Comparison of ENCODE assay signal across 39 cellular contexts in the genomic region with DNA sequence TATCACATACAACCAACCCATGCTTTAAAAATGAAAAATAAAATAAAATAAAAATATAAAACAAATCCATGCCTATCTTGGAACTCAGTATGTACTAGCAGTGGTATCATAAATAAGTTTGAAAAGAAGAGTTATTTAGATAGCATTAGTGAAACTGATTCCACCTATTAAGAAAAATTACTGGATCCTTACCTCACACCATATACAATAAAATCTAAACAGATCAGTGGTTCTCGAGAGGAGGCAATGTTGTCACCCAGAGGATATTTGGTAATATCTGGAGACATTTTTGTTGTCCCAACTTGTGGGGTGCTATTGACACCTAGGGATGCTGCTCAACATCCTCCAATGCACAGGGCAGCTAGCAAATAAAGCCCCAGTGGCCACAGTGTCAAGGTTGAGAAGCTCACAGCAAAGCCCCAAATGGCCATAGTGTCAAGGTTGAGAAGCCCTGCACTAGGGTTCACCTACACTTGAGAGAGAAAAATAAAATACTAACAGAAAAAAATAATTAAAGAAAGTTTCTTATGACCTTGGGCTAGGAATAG. TPM values are rescaled to one million over a fixed set of nuclear protein-coding genes. Genes with fewer than 3 reads are reported as not detected.
"Had no signal": no experiment of that assay in that cellular context is flagged by ENCODE, and none has a peak within 500 bp of the region (broad histone marks: within the 10 kb centered on the region; RNA-seq: fewer than 3 reads in every experiment).

No MANE protein-coding gene starts in this region.

- H3K4me1 Mint-ChIP-seq: activated T-helper 17 cell treated with anti-CD3 and anti-CD28 coated beads, Interleukin-2, amount 50 U/mL, for 72 hours had no signal

- H3K4me3 Mint-ChIP-seq: activated B cell treated with CpG ODN at 0.5 μM for 24 hours; activated CD4-positive, alpha-beta memory T cell treated with anti-CD3 and anti-CD28 coated beads for 36 hours; activated CD4-positive, alpha-beta T cell treated with anti-CD3 and anti-CD28 coated beads, Interleukin-2, amount 10 ng/mL, durations not matched to agents 24 days and 14 days; activated CD8-positive, alpha-beta T cell treated with anti-CD3 and anti-CD28 coated beads for 36 hours; activated naive CD4-positive, alpha-beta T cell treated with anti-CD3 and anti-CD28 coated beads for 36 hours; activated naive CD8-positive, alpha-beta T cell treated with anti-CD3 and anti-CD28 coated beads for 36 hours; activated T-cell treated with anti-CD3 and anti-CD28 coated beads, Interleukin-2, amount 50 U/mL, for 4 hours; activated T-cell treated with anti-CD3 and anti-CD28 coated beads, Interleukin-2, amount 50 U/mL, for 72 hours; activated T-helper 1 cell treated with anti-CD3 and anti-CD28 coated beads, Interleukin-12 subunit alpha, Interleukin-12 subunit beta, Interleukin-2, Interleukin-4 antibody, amounts not matched to agents 30 ng/mL and 10 ng/mL and 1 ng/mL, durations not matched to agents 14 hours and 24 hours and 36 hours; activated T-helper 17 cell treated with anti-CD3 and anti-CD28 coated beads, Interleukin-2, amount 50 U/mL, for 72 hours; T-helper 1 cell treated with Interleukin-12 subunit alpha and Interleukin-12 subunit beta and Interleukin-4 antibody, amounts not matched to agents 30 μg/mL and 1 μg/mL, for 36 hours; T-helper 2 cell treated with Interferon-gamma antibody and Interleukin-4, amounts not matched to agents 5 μg/mL and 100 μg/mL, for 36 hours had no signal

- H3K36me3 ChIP-seq: adrenal gland, brain microvascular endothelial cell, breast epithelium had no signal

- H3K9me3 Mint-ChIP-seq: activated B cell treated with CpG ODN at 0.5 μM for 24 hours; activated CD4-positive, alpha-beta memory T cell treated with anti-CD3 and anti-CD28 coated beads for 36 hours; activated CD8-positive, alpha-beta T cell treated with anti-CD3 and anti-CD28 coated beads for 36 hours; activated T-cell treated with anti-CD3 and anti-CD28 coated beads, Interleukin-2, amount 50 U/mL, for 4 hours; activated T-cell treated with anti-CD3 and anti-CD28 coated beads, Interleukin-2, amount 50 U/mL, for 72 hours; activated T-helper 1 cell treated with anti-CD3 and anti-CD28 coated beads, Interleukin-12 subunit alpha, Interleukin-12 subunit beta, Interleukin-2, Interleukin-4 antibody, amounts not matched to agents 30 ng/mL and 10 ng/mL and 1 ng/mL, durations not matched to agents 14 hours and 24 hours and 36 hours; activated T-helper 17 cell treated with anti-CD3 and anti-CD28 coated beads, Interleukin-2, amount 50 U/mL, for 72 hours; T-helper 1 cell treated with Interleukin-12 subunit alpha and Interleukin-12 subunit beta and Interleukin-4 antibody, amounts not matched to agents 30 μg/mL and 1 μg/mL, for 36 hours had no signal

- ATAC-seq: activated CD8-positive, alpha-beta T cell treated with anti-CD3 and anti-CD28 coated beads for 36 hours; activated naive CD4-positive, alpha-beta T cell treated with anti-CD3 and anti-CD28 coated beads, Interleukin-2, amount 50 U/mL, for 72 hours; activated T-cell treated with anti-CD3 and anti-CD28 coated beads, Interleukin-2, amount 50 U/mL, for 4 hours; activated T-cell treated with anti-CD3 and anti-CD28 coated beads, Interleukin-2, amount 50 U/mL, for 72 hours; activated T-helper 17 cell treated with anti-CD3 and anti-CD28 coated beads, Interleukin-2, amount 50 U/mL, for 72 hours; body of pancreas had no signal

- FAIRE-seq: astrocyte, colon, TTC549 had no signal

- DNase-seq: activated B cell treated with CpG ODN at 0.5 μM for 24 hours; activated CD4-positive, alpha-beta memory T cell treated with anti-CD3 and anti-CD28 coated beads for 36 hours; activated CD4-positive, alpha-beta T cell treated with anti-CD3 and anti-CD28 coated beads for 4 hours; activated CD4-positive, alpha-beta T cell treated with anti-CD3 and anti-CD28 coated beads, Interleukin-2, amount 10 ng/mL, durations not matched to agents 24 days and 14 days; activated CD4-positive, alpha-beta T cell treated with anti-CD3 and anti-CD28 coated beads, Interleukin-2, amount 50 U/mL, for 1 hour; activated CD4-positive, alpha-beta T cell treated with anti-CD3 and anti-CD28 coated beads, Interleukin-2, amount 50 U/mL, for 4 hours; activated CD4-positive, CD25-positive, alpha-beta regulatory T cell treated with anti-CD3 and anti-CD28 coated beads, Interleukin-2, amount 50 U/mL, for 72 hours; activated CD8-positive, alpha-beta memory T cell treated with anti-CD3 and anti-CD28 coated beads, Interleukin-2, amount 50 U/mL, for 4 hours; activated CD8-positive, alpha-beta T cell treated with anti-CD3 and anti-CD28 coated beads for 36 hours; activated effector memory CD4-positive, alpha-beta T cell treated with anti-CD3 and anti-CD28 coated beads, Interleukin-2, amount 50 U/mL, for 16 hours; activated gamma-delta T cell treated with Interleukin-2 at 50 U/mL for 16 hours; activated naive CD4-positive, alpha-beta T cell; activated naive CD4-positive, alpha-beta T cell treated with anti-CD3 and anti-CD28 coated beads for 36 hours; activated naive CD8-positive, alpha-beta T cell treated with anti-CD3 and anti-CD28 coated beads for 36 hours; activated T-cell treated with anti-CD3 and anti-CD28 coated beads for 4 hours; activated T-cell treated with anti-CD3 and anti-CD28 coated beads, Interleukin-2, amount 50 U/mL, for 1 hour; activated T-cell treated with anti-CD3 and anti-CD28 coated beads, Interleukin-2, amount 50 U/mL, for 4 hours; activated T-cell treated with anti-CD3 and anti-CD28 coated beads, Interleukin-2, amount 50 U/mL, for 72 hours; adrenal gland; amniotic stem cell; aorta; body of pancreas; brain microvascular endothelial cell; T-helper 1 cell; T-helper 2 cell; T-helper 9 cell had no signal

- H3K36me3 Mint-ChIP-seq: activated CD4-positive, alpha-beta memory T cell treated with anti-CD3 and anti-CD28 coated beads for 36 hours; activated naive CD4-positive, alpha-beta T cell treated with anti-CD3 and anti-CD28 coated beads, Interleukin-2, amount 50 U/mL, for 72 hours; activated naive CD8-positive, alpha-beta T cell treated with anti-CD3 and anti-CD28 coated beads for 36 hours had no signal

- H3K27ac ChIP-seq: adrenal gland, body of pancreas, brain microvascular endothelial cell, breast epithelium, VCaP had no signal

- H3K9me3 ChIP-seq: adrenal gland, body of pancreas, breast epithelium had no signal

- H3K4me3 ChIP-seq: adrenal gland, body of pancreas, breast epithelium had no signal

- H3K27ac Mint-ChIP-seq: activated B cell treated with CpG ODN at 0.5 μM for 24 hours; activated CD4-positive, alpha-beta memory T cell treated with anti-CD3 and anti-CD28 coated beads for 36 hours; activated CD4-positive, alpha-beta T cell treated with anti-CD3 and anti-CD28 coated beads, Interleukin-2, amount 10 ng/mL, durations not matched to agents 24 days and 14 days; activated CD8-positive, alpha-beta T cell treated with anti-CD3 and anti-CD28 coated beads for 36 hours; activated naive CD4-positive, alpha-beta T cell treated with anti-CD3 and anti-CD28 coated beads for 36 hours; activated naive CD4-positive, alpha-beta T cell treated with anti-CD3 and anti-CD28 coated beads, Interleukin-2, amount 50 U/mL, for 72 hours; activated naive CD8-positive, alpha-beta T cell treated with anti-CD3 and anti-CD28 coated beads for 36 hours; activated T-cell treated with anti-CD3 and anti-CD28 coated beads, Interleukin-2, amount 50 U/mL, for 72 hours; activated T-helper 1 cell treated with anti-CD3 and anti-CD28 coated beads, Interleukin-12 subunit alpha, Interleukin-12 subunit beta, Interleukin-2, Interleukin-4 antibody, amounts not matched to agents 30 ng/mL and 10 ng/mL and 1 ng/mL, durations not matched to agents 14 hours and 24 hours and 36 hours; activated T-helper 17 cell treated with anti-CD3 and anti-CD28 coated beads, Interleukin-2, amount 50 U/mL, for 72 hours; T-helper 1 cell treated with Interleukin-12 subunit alpha and Interleukin-12 subunit beta and Interleukin-4 antibody, amounts not matched to agents 30 μg/mL and 1 μg/mL, for 36 hours; T-helper 2 cell treated with Interferon-gamma antibody and Interleukin-4, amounts not matched to agents 5 μg/mL and 100 μg/mL, for 36 hours had no signal

- H3K27me3 ChIP-seq: adrenal gland, body of pancreas, breast epithelium had no signal

- H3K4me1 ChIP-seq: adrenal gland, body of pancreas, breast epithelium had no signal

- H3K27me3 Mint-ChIP-seq: activated B cell treated with CpG ODN at 0.5 μM for 24 hours had no signal

RNA-seq across cellular contexts. Expression of a gene that starts 42.7 kb away (rescaled TPM):
- total RNA-seq: activated B cell treated with CpG ODN at 0.5 μM for 24 hours; activated CD4-positive, alpha-beta memory T cell treated with anti-CD3 and anti-CD28 coated beads for 36 hours; activated CD4-positive, alpha-beta T cell treated with anti-CD3 and anti-CD28 coated beads, Interleukin-2, amount 10 ng/mL, durations not matched to agents 24 days and 14 days; activated CD8-positive, alpha-beta memory T cell treated with anti-CD3 and anti-CD28 coated beads for 36 hours; activated CD8-positive, alpha-beta T cell treated with anti-CD3 and anti-CD28 coated beads for 36 hours; activated naive CD4-positive, alpha-beta T cell treated with anti-CD3 and anti-CD28 coated beads for 36 hours; activated naive CD4-positive, alpha-beta T cell treated with anti-CD3 and anti-CD28 coated beads, Interleukin-2, amount 50 U/mL, for 72 hours; activated naive CD8-positive, alpha-beta T cell treated with anti-CD3 and anti-CD28 coated beads for 36 hours; activated T-cell treated with anti-CD3 and anti-CD28 coated beads, Interleukin-2, amount 50 U/mL, for 4 hours; activated T-cell treated with anti-CD3 and anti-CD28 coated beads, Interleukin-2, amount 50 U/mL, for 72 hours; activated T-helper 1 cell treated with anti-CD3 and anti-CD28 coated beads, Interleukin-12 subunit alpha, Interleukin-12 subunit beta, Interleukin-2, Interleukin-4 antibody, amounts not matched to agents 30 ng/mL and 10 ng/mL and 1 ng/mL, durations not matched to agents 14 hours and 24 hours and 36 hours; activated T-helper 17 cell treated with anti-CD3 and anti-CD28 coated beads, Interleukin-2, amount 50 U/mL, for 72 hours; adrenal gland; aorta; astrocyte; body of pancreas; breast epithelium; cardiac septum; cerebellum had no signal
- polyA plus RNA-seq: adrenal gland had no signal

RNA-seq across cellular contexts. Expression of a gene that starts 53.7 kb away (rescaled TPM):
- total RNA-seq: activated B cell treated with CpG ODN at 0.5 μM for 24 hours; activated CD4-positive, alpha-beta T cell treated with anti-CD3 and anti-CD28 coated beads, Interleukin-2, amount 10 ng/mL, durations not matched to agents 24 days and 14 days; activated naive CD4-positive, alpha-beta T cell treated with anti-CD3 and anti-CD28 coated beads for 36 hours; activated T-helper 1 cell treated with anti-CD3 and anti-CD28 coated beads, Interleukin-12 subunit alpha, Interleukin-12 subunit beta, Interleukin-2, Interleukin-4 antibody, amounts not matched to agents 30 ng/mL and 10 ng/mL and 1 ng/mL, durations not matched to agents 14 hours and 24 hours and 36 hours; adrenal gland; aorta; astrocyte; cardiac septum had no signal
